In genomic region chr1:31689821-31690220, GRCh38 we compare ENCODE assay signal across 10 cellular contexts. TPM values are rescaled to one million over a fixed set of nuclear protein-coding genes. Genes with fewer than 3 reads are reported as not detected.
DNase-seq lines count a peak whose midpoint lies in the region; ATAC-seq and TF ChIP-seq lines count a peak whose summit lies in the region.
"Had no signal": no experiment of that assay in that cellular context is flagged by ENCODE, and none has a peak within 500 bp of the region (broad histone marks: within the 10 kb centered on the region; RNA-seq: fewer than 3 reads in every experiment).

No MANE protein-coding gene starts in this region.

- DNase-seq in AG20443 (ENCODE audit: low spot score) (peak; percentile 95), M059J (ENCODE audit: low read depth) (peak; percentile 99), chondrocyte (ENCODE audit: low spot score) (no peak), mesothelial cell of epicardium (ENCODE audit: low spot score in 2 of 2, unreplicated experiment in 2 of 2) (no peak), DMS79 (lab: John Stamatoyannopoulos, UW) (no peak)
- no peak for DNase-seq in activated naive CD4-positive, alpha-beta T cell treated with Interleukin-2 at 50 U/mL for 16 hours
- DNase-seq: COR-L47, WERI-Rb-1 had no signal

- no peaks in the 10 kb centered on the region for H3K27me3 Mint-ChIP-seq in chondrocyte (ENCODE audit: low read depth)
- H3K27me3 Mint-ChIP-seq in mesothelial cell of epicardium (ENCODE audit: low read depth): no peaks in the 10 kb centered on the region

- peak overlapping the region; percentile 85 for H3K27ac Mint-ChIP-seq in chondrocyte (ENCODE audit: unreplicated experiment)
- H3K27ac Mint-ChIP-seq in mesothelial cell of epicardium: peak overlapping the region; percentile 25

- no peak for ATAC-seq in GM19463 (IDR thresholded peaks at IDR 0.05; ENCODE audit: unreplicated experiment)
- ATAC-seq in GM18517 (IDR thresholded peaks at IDR 0.05; ENCODE audit: unreplicated experiment): no peak

- H3K4me1 Mint-ChIP-seq in chondrocyte (ENCODE audit: low read depth) (peaks cover 64% of the 10 kb centered on the region), mesothelial cell of epicardium (peaks cover 11% of the 10 kb centered on the region)

- H3K4me3 Mint-ChIP-seq in chondrocyte (ENCODE audit: unreplicated experiment) (no peak overlapping the region), mesothelial cell of epicardium (no peak overlapping the region)

- TF ChIP-seq CTCF in chondrocyte (IDR thresholded peaks at IDR 0.05): no peak
- TF ChIP-seq CTCF in mesothelial cell of epicardium (IDR thresholded peaks at IDR 0.05; ENCODE audit: unreplicated experiment): no peak

- H3K9me3 Mint-ChIP-seq in chondrocyte (ENCODE audit: low read depth) (no peaks in the 10 kb centered on the region), mesothelial cell of epicardium (no peaks in the 10 kb centered on the region)

- peaks cover 39% of the 10 kb centered on the region for H3K36me3 Mint-ChIP-seq in chondrocyte (ENCODE audit: low read depth)
- H3K36me3 Mint-ChIP-seq in mesothelial cell of epicardium: peaks cover 22% of the 10 kb centered on the region

RNA-seq across cellular contexts. Expression of gene COL16A1, which starts 14.0 kb away (rescaled TPM):
- total RNA-seq in M059J (2014; rRNA removed; shearing (Covaris generic)): 2.0 and 4.0 TPM in 2 replicates
- total RNA-seq in chondrocyte (230 to 272 TPM (median 262 TPM) in 3 replicates), mesothelial cell of epicardium (365 to 389 TPM (median 380 TPM) in 3 replicates)

RNA-seq across cellular contexts. Expression of gene PEF1, which starts 45.1 kb away (rescaled TPM):
- 128 and 144 TPM in 2 replicates for total RNA-seq in M059J (2014; rRNA removed; shearing (Covaris generic))
- total RNA-seq in chondrocyte (48.6 to 53.0 TPM (median 52.0 TPM) in 3 replicates), mesothelial cell of epicardium (42.6 to 43.8 TPM (median 43.8 TPM) in 3 replicates)

Comparison
In these comparisons a context has a peak if more than half of its experiments do, and no peak if none do; other contexts are left out.
1. DNase-seq: peak in AG20443 (single experiment) and M059J (single experiment); none in chondrocyte (single experiment), mesothelial cell of epicardium (0 of 2), DMS79 (single experiment) and activated naive CD4-positive, alpha-beta T cell treated with Interleukin-2 at 50 U/mL for 16 hours (single experiment).
2. RNA of gene COL16A1, which starts 14.0 kb away (total RNA-seq): 365 to 389 TPM in mesothelial cell of epicardium and 230 to 272 TPM in chondrocyte; 2.0 to 4.0 TPM in M059J; every median in the first group is over 10 times any median in the second.